In genomic region chr18:58427321-58427720, GRCh38 we compare ENCODE assay signal across 34 cellular contexts.
"Had no signal": no experiment of that assay in that cellular context is flagged by ENCODE, and none has a peak within 500 bp of the region (broad histone marks: within the 10 kb centered on the region; RNA-seq: fewer than 3 reads in every experiment).

No MANE protein-coding gene starts in this region.

- H3K36me3 ChIP-seq: MG63 had no signal

- H3K4me3 ChIP-seq: MG63 had no signal

- DNase-seq: Karpas-422, Kasumi-1, MG63, MM.1S, MV-4-11, NCI-H1048, NCI-H1092, NCI-H1092 treated with DMSO at 0.1 percent for 48 hours, NCI-H1105, NCI-H1105 treated with DMSO at 0.1 percent for 48 hours, NCI-H1417, NCI-H1417 treated with DMSO at 0.1 percent for 48 hours, NCI-H1436, NCI-H1436 treated with DMSO at 0.1 percent for 48 hours, NCI-H146, NCI-H1694, NCI-H1694 treated with DMSO at 0.1 percent for 48 hours, NCI-H187, NCI-H187 treated with DMSO at 0.1 percent for 48 hours, NCI-H1930, NCI-H2029, NCI-H2029 treated with DMSO at 0.1 percent for 48 hours, NCI-H2081, NCI-H2081 treated with DMSO at 0.1 percent for 48 hours, NCI-H2107, NCI-H2171, NCI-H2171 treated with DMSO at 0.1 percent for 48 hours, NCI-H2227 treated with DMSO at 0.1 percent for 48 hours, NCI-H226, NCI-H345, NCI-H446, NCI-H446 treated with DMSO at 0.1 percent for 48 hours, NCI-H510A, NCI-H510A treated with DMSO at 0.1 percent for 48 hours had no signal

- H3K27me3 ChIP-seq: MG63 had no signal
